ENCODE assay signal across 12 cellular contexts in genomic region chr2:174762464-174762863, GRCh38. TPM values are rescaled to one million over a fixed set of nuclear protein-coding genes. Genes with fewer than 3 reads are reported as not detected.
"Had no signal": no experiment of that assay in that cellular context is flagged by ENCODE, and none has a peak within 500 bp of the region (broad histone marks: within the 10 kb centered on the region; RNA-seq: fewer than 3 reads in every experiment).

No MANE protein-coding gene starts in this region.

- H3K4me3 ChIP-seq: pancreas, SK-N-MC, transverse colon had no signal

- H3K4me1 ChIP-seq: pancreas had no signal

- H3K4me1 Mint-ChIP-seq: central memory CD8-positive, alpha-beta T cell had no signal

- H3K36me3 ChIP-seq: pancreas, transverse colon had no signal

- H3K4me3 Mint-ChIP-seq: central memory CD8-positive, alpha-beta T cell; endodermal cell; natural killer cell treated with Interleukin-12 subunit alpha and Interleukin-12 subunit beta and Interleukin-15 and Interleukin-18, amount 100 ng/mL, for 72 hours; stimulated activated memory B cell treated with anti-CD40 and anti-IgM and Interleukin-4, amounts not matched to agents 10 μg/mL and 1 μg/mL and 100 μg/mL, for 72 hours; T-cell had no signal

- H3K36me3 Mint-ChIP-seq: natural killer cell treated with Interleukin-12 subunit alpha and Interleukin-12 subunit beta and Interleukin-15 and Interleukin-18, amount 100 ng/mL, for 72 hours; stimulated activated memory B cell treated with anti-CD40 and anti-IgM and Interleukin-4, amounts not matched to agents 10 μg/mL and 1 μg/mL and 100 μg/mL, for 72 hours; T-cell had no signal

- H3K27ac Mint-ChIP-seq: endodermal cell; natural killer cell treated with Interleukin-12 subunit alpha and Interleukin-12 subunit beta and Interleukin-15 and Interleukin-18, amount 100 ng/mL, for 72 hours; stimulated activated memory B cell treated with anti-CD40 and anti-IgM and Interleukin-4, amounts not matched to agents 10 μg/mL and 1 μg/mL and 100 μg/mL, for 72 hours had no signal

- H3K27ac ChIP-seq: pancreas, SK-N-MC, transverse colon had no signal

- H3K9me3 Mint-ChIP-seq: central memory CD8-positive, alpha-beta T cell; endodermal cell; natural killer cell treated with Interleukin-12 subunit alpha and Interleukin-12 subunit beta and Interleukin-15 and Interleukin-18, amount 100 ng/mL, for 72 hours; stimulated activated memory B cell treated with anti-CD40 and anti-IgM and Interleukin-4, amounts not matched to agents 10 μg/mL and 1 μg/mL and 100 μg/mL, for 72 hours; T-cell had no signal

- ATAC-seq: left colon; natural killer cell treated with Interleukin-12 subunit alpha and Interleukin-12 subunit beta and Interleukin-15 and Interleukin-18, amount 100 ng/mL, for 72 hours; pancreas; stimulated activated memory B cell treated with anti-CD40 and anti-IgM and Interleukin-4, amounts not matched to agents 10 μg/mL and 1 μg/mL and 100 μg/mL, for 72 hours; T-cell had no signal

- DNase-seq: activated CD4-positive, alpha-beta T cell treated with anti-CD3 and anti-CD28 coated beads for 48 hours; activated naive CD4-positive, alpha-beta T cell treated with Interleukin-2 at 50 U/mL for 16 hours; endodermal cell; left colon; pancreas; T-cell; T1000; transverse colon had no signal

- H3K27me3 ChIP-seq: transverse colon had no signal

- H3K9me3 ChIP-seq: pancreas, transverse colon had no signal

RNA-seq across cellular contexts. Expression of gene CHRNA1, which starts 1.8 kb away (rescaled TPM):
- total RNA-seq: endodermal cell; natural killer cell treated with Interleukin-12 subunit alpha and Interleukin-12 subunit beta and Interleukin-15 and Interleukin-18, amount 100 ng/mL, for 72 hours had no signal
